Comparison of ENCODE assay signal across 8 cellular contexts in the genomic region with DNA sequence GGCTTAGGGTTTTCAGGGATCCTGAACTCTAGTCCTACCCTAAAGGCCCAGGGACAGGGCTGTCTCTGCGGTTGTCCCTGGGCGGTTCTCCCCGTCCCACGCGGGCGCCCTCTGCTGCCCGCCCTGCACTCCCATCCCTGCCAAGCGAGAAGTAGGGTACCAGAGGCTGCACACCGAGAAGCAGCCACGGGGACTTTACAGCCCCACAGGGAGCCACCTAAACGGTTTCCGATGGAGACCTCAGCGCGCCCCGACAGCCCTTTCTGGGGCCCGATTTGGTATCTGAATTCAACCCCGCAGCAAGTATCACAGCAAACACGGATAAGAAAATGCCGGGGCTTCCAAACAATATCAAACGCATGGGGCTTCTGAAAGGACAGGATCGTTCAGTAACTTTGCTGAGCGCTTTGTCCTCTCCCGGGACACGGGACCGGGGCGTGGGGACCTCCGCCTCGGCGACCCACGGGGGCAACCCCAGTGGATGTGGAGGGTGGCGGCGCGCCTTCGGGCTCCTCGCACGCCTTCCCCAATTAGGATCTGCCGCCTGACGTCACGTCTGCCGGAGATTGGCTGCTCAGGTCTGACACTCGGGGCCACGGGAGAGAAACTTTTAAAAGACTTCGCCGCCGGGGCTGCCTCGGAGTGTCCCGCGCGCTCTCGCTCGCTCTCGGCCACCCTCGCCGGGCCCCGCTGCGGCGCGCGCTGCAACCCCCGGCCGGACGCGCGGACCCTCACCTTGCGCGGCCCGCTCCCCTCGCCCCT. TPM values are rescaled to one million over a fixed set of nuclear protein-coding genes. Genes with fewer than 3 reads are reported as not detected.
DNase-seq lines count a peak whose midpoint lies in the region; ATAC-seq and TF ChIP-seq lines count a peak whose summit lies in the region.

A gene with protein sequence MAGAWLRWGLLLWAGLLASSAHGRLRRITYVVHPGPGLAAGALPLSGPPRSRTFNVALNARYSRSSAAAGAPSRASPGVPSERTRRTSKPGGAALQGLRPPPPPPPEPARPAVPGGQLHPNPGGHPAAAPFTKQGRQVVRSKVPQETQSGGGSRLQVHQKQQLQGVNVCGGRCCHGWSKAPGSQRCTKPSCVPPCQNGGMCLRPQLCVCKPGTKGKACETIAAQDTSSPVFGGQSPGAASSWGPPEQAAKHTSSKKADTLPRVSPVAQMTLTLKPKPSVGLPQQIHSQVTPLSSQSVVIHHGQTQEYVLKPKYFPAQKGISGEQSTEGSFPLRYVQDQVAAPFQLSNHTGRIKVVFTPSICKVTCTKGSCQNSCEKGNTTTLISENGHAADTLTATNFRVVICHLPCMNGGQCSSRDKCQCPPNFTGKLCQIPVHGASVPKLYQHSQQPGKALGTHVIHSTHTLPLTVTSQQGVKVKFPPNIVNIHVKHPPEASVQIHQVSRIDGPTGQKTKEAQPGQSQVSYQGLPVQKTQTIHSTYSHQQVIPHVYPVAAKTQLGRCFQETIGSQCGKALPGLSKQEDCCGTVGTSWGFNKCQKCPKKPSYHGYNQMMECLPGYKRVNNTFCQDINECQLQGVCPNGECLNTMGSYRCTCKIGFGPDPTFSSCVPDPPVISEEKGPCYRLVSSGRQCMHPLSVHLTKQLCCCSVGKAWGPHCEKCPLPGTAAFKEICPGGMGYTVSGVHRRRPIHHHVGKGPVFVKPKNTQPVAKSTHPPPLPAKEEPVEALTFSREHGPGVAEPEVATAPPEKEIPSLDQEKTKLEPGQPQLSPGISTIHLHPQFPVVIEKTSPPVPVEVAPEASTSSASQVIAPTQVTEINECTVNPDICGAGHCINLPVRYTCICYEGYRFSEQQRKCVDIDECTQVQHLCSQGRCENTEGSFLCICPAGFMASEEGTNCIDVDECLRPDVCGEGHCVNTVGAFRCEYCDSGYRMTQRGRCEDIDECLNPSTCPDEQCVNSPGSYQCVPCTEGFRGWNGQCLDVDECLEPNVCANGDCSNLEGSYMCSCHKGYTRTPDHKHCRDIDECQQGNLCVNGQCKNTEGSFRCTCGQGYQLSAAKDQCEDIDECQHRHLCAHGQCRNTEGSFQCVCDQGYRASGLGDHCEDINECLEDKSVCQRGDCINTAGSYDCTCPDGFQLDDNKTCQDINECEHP (N-terminal part only) (plus strand): TSS at position 640 of the 762 bp plus-strand sequence. CDS start 372 bp downstream, outside the sequence.

- no peaks in the 10 kb centered on the region for H3K4me1 ChIP-seq in BE2C

- H3K9me3 ChIP-seq in BE2C, result no peaks in the 10 kb centered on the region; the same call in 1 of the 2 replicates

- ATAC-seq in GM18909 (IDR thresholded peaks at IDR 0.05; ENCODE audit: poor library complexity, unreplicated experiment), result peak; percentile 73
- ATAC-seq in HG03139 (IDR thresholded peaks at IDR 0.05; ENCODE audit: unreplicated experiment), result peak; percentile 62
- ATAC-seq in stimulated activated naive CD8-positive, alpha-beta T cell treated with anti-CD3 and anti-CD28 coated beads, Interleukin-15, Interleukin-2, amounts not matched to agents 100 U/mL and 50 U/mL, for 24 hours, result peak; percentile 77

- peak within 1 kb of the TSS; percentile 76 for H3K4me3 ChIP-seq in BE2C (ENCODE audit: low read depth, low read length)

- DNase-seq in BE2C (peak; percentile 76), NCI-H82 treated with DMSO at 0.1 percent for 48 hours (lab: John Stamatoyannopoulos, UW; ENCODE audit: unreplicated experiment) (peak; percentile 26), fibroblast of gingiva (ENCODE audit: low read depth) (peak; percentile 60), myocyte (ENCODE audit: low read depth) (peak; percentile 78)
- DNase-seq in activated T-cell treated with anti-CD3 and anti-CD28 coated beads, Interleukin-2, amount 50 U/mL, for 1 hour, result peak; percentile 49
- peak; percentile 57 for DNase-seq in stimulated activated naive CD8-positive, alpha-beta T cell treated with anti-CD3 and anti-CD28 coated beads, Interleukin-15, Interleukin-2, amounts not matched to agents 100 U/mL and 50 U/mL, for 24 hours

- peaks cover 16% of the 10 kb centered on the region for H3K27me3 ChIP-seq in BE2C

- no peaks in the 10 kb centered on the region for H3K36me3 ChIP-seq in BE2C

- TF ChIP-seq CTCF in BE2C (IDR thresholded peaks at IDR 0.05; ENCODE audit: low read depth, low read length), result peak; percentile 83

RNA-seq across cellular contexts. Expression of the gene that starts here (rescaled TPM):
- 0.65 TPM for polyA plus RNA-seq in BE2C (2012; ENCODE audit: insufficient read depth, insufficient read length, low read depth)
- 14.4 and 26.2 TPM in 2 replicates for total RNA-seq in myocyte
- 5.3 TPM for polyA plus RNA-seq in myocyte (2012)

Comparison
In these comparisons a context has a peak if more than half of its experiments do, and no peak if none do; other contexts are left out.
1. Peak in every context shown above with its lines: DNase-seq, ATAC-seq and H3K4me3 ChIP-seq.
2. DNase-seq: peak in every context shown above with its lines; median percentile 78 in myocyte; 76 in BE2C; 60 in fibroblast of gingiva; 57 in stimulated activated naive CD8-positive, alpha-beta T cell treated with anti-CD3 and anti-CD28 coated beads, Interleukin-15, Interleukin-2, amounts not matched to agents 100 U/mL and 50 U/mL, for 24 hours; 49 in activated T-cell treated with anti-CD3 and anti-CD28 coated beads, Interleukin-2, amount 50 U/mL, for 1 hour; 26 in NCI-H82 treated with DMSO at 0.1 percent for 48 hours.